ENCODE assay signal across 23 cellular contexts in genomic region chr7:102302025-102302424, GRCh38. TPM values are rescaled to one million over a fixed set of nuclear protein-coding genes. Genes with fewer than 3 reads are reported as not detected.
DNase-seq lines count a peak whose midpoint lies in the region; ATAC-seq, FAIRE-seq and TF ChIP-seq lines count a peak whose summit lies in the region.
"Had no signal": no experiment of that assay in that cellular context is flagged by ENCODE, and none has a peak within 500 bp of the region (broad histone marks: within the 10 kb centered on the region; RNA-seq: fewer than 3 reads in every experiment).

No MANE protein-coding gene starts in this region.

- no peak overlapping the region; the same call in 1 of the 2 replicates for H3K9ac ChIP-seq in OCI-LY1 (ENCODE audit: low read length)
- H3K9ac ChIP-seq in H1 (replicated peaks in 1 of 4; ENCODE audit: extremely low read depth in 1 of 4, low read depth in 3 of 4, low read length in 3 of 4), result no peak overlapping the region
- H3K9ac ChIP-seq: SK-N-SH had no signal

- no peak overlapping the region for H2BK20ac ChIP-seq in H1 (ENCODE audit: low read length)

- no peak overlapping the region for H3K14ac ChIP-seq in H1 (ENCODE audit: insufficient read length)

- H3K23ac ChIP-seq in H1 (ENCODE audit: insufficient read length), result no peak overlapping the region

- CTCF ChIA-PET in H1 (lab: Charles Lee; ENCODE audit: partially characterized antibody), result interaction anchor here (0.7 to 12.9 kb wide), 16 partner anchors 8 to 111 kb away, joined by 3 to 134 read pairs (median 4); partner anchors contain the start of gene PRKRIP1

- TF ChIP-seq EP300 in H1 (IDR thresholded peaks at IDR 0.05; ENCODE audit: borderline replicate concordance in 1 of 2, low read depth in 2 of 2, low read length in 2 of 2), result no peak

- no peaks in the 10 kb centered on the region for H3K9me3 Mint-ChIP-seq in stimulated activated effector memory CD8-positive, alpha-beta T cell treated with anti-CD3 and anti-CD28 coated beads, Interleukin-12 subunit alpha, Interleukin-12 subunit beta, amount 100 ng/mL, for 72 hours
- H3K9me3 Mint-ChIP-seq: T-cell had no signal

- H3K4me3 ChIP-seq in DOHH2 (ENCODE audit: low read length), result 0 out of 2 replicates have a peak overlapping the region, but pooled peaks have one; percentile 52
- no peak overlapping the region for H3K4me3 ChIP-seq in OCI-LY1 (ENCODE audit: low read depth, low read length, poor library complexity, severe bottlenecking)
- no peak overlapping the region for H3K4me3 ChIP-seq in H1 (ENCODE audit: extremely low read depth in 1 of 4, insufficient read depth in 2 of 4, low read depth in 3 of 4, low read length in 4 of 4)
- H3K4me3 ChIP-seq in H7 (ENCODE audit: insufficient read depth, low read depth, low read length), result no peak overlapping the region
- H3K4me3 ChIP-seq: A549, HAP-1, K562 had no signal

- no peaks in the 10 kb centered on the region for H3K79me1 ChIP-seq in H1 (ENCODE audit: low read depth, low read length)

- no peak overlapping the region for H4K5ac ChIP-seq in H1 (ENCODE audit: insufficient read length, low read depth, low read length)

- H3K9me3 ChIP-seq in DOHH2 (ENCODE audit: control insufficient read depth, insufficient read depth, low read length) (no peaks in the 10 kb centered on the region), OCI-LY1 (ENCODE audit: low read length) (no peaks in the 10 kb centered on the region), H1 (ENCODE audit: insufficient read depth in 2 of 2, low read depth in 1 of 2, low read length in 1 of 2) (no peaks in the 10 kb centered on the region; a peak in 1 of 4 replicates)
- H3K9me3 ChIP-seq: A549, HAP-1, SK-N-SH had no signal

- H2BK120ac ChIP-seq in H1 (replicated peaks; ENCODE audit: low read depth, low read length), result no peak overlapping the region

- H3K56ac ChIP-seq in H1 (replicated peaks; ENCODE audit: insufficient read length, low read depth, low read length), result no peak overlapping the region

- no peak for ATAC-seq in stimulated activated effector memory CD8-positive, alpha-beta T cell treated with anti-CD3 and anti-CD28 coated beads, Interleukin-12 subunit alpha, Interleukin-12 subunit beta, amount 100 ng/mL, for 72 hours
- ATAC-seq in GM21423 (IDR thresholded peaks at IDR 0.05; ENCODE audit: unreplicated experiment), result no peak
- ATAC-seq: A549, K562, T-cell had no signal

- H3K23me2 ChIP-seq in H1 (ENCODE audit: low read depth, low read length), result peaks cover 2% of the 10 kb centered on the region; the same call in 1 of the 2 replicates

- H3K79me2 ChIP-seq in DOHH2 (ENCODE audit: control insufficient read depth, low read length), result peaks cover 79% of the 10 kb centered on the region
- peaks cover 7% of the 10 kb centered on the region; the same call in 1 of the 2 replicates for H3K79me2 ChIP-seq in OCI-LY1 (ENCODE audit: insufficient read depth, low read length)
- H3K79me2 ChIP-seq in H1 (ENCODE audit: control insufficient read depth in 1 of 2, insufficient read depth in 2 of 2, low read length in 2 of 2), result no peaks in the 10 kb centered on the region

- TF ChIP-seq CTCF in DOHH2 (IDR thresholded peaks at IDR 0.05; ENCODE audit: low read depth, low read length, poor library complexity, severe bottlenecking), result no peak
- TF ChIP-seq CTCF in OCI-LY1 (IDR thresholded peaks at IDR 0.05; ENCODE audit: low read length), result no peak
- no peak for TF ChIP-seq CTCF in H1 (IDR thresholded peaks at IDR 0.05; ENCODE audit: control extremely low read depth in 1 of 3, insufficient read depth in 1 of 3, low read depth in 1 of 3, low read length in 3 of 3)

- DNase-seq in H1 (ENCODE audit: low read depth in 1 of 2, low spot score in 2 of 2), result no peak
- DNase-seq in stimulated activated effector memory CD8-positive, alpha-beta T cell treated with anti-CD3 and anti-CD28 coated beads, Interleukin-12 subunit alpha, Interleukin-12 subunit beta, amount 100 ng/mL, for 72 hours (ENCODE audit: low spot score in 2 of 2), result no peak
- DNase-seq in NCI-H2227 (lab: John Stamatoyannopoulos, UW; ENCODE audit: unreplicated experiment), result no peak
- DNase-seq in iPS-NIHi7 (ENCODE audit: extremely low spot score), result no peak
- DNase-seq in H7, result no peak
- DNase-seq: C1 segment of cervical spinal cord, DMS79 treated with DMSO at 0.1 percent for 48 hours, MV-4-11, NCI-H187, NCI-H2107, NCI-H226, NCI-H524, Right ventricle myocardium superior, SK-N-SH, T-cell had no signal

- H3K4me2 ChIP-seq in DOHH2 (ENCODE audit: low read length) (peak overlapping the region; percentile 96), OCI-LY1 (ENCODE audit: low read length) (no peak overlapping the region), H1 (ENCODE audit: insufficient read depth in 1 of 2, low read depth in 2 of 2, low read length in 2 of 2) (no peak overlapping the region)
- H3K4me2 ChIP-seq: A549, SK-N-SH had no signal

- no peak overlapping the region for H2BK5ac ChIP-seq in H1 (ENCODE audit: low read depth, low read length)

- no peak overlapping the region for H2BK12ac ChIP-seq in H1 (ENCODE audit: low read depth, low read length)

- H3K27ac ChIP-seq in DOHH2 (ENCODE audit: low read depth, low read length), result peak overlapping the region; percentile 94
- H3K27ac ChIP-seq in OCI-LY1 (ENCODE audit: low read depth, low read length, poor library complexity, severe bottlenecking), result peak overlapping the region; percentile 97
- no peak overlapping the region for H3K27ac ChIP-seq in H1 (ENCODE audit: low read depth, low read length)

- no peak for FAIRE-seq in H1 (lab: Jason Lieb, UNC)
- FAIRE-seq: A549, K562, RCC 7860 had no signal

- no peak overlapping the region for H4K8ac ChIP-seq in H1 (ENCODE audit: extremely low read depth, insufficient read depth, low read length)

- 94% methylated on average over 5 of the region's 6 CpGs; no CpG with 5 or more reads in 1 of the 2 experiments for WGBS in H1 (ENCODE audit: extremely low coverage in 1 of 2, insufficient coverage in 1 of 2, insufficient read length in 1 of 2, insufficient replicate concordance in 2 of 2, low coverage in 1 of 2, low lambda C conversion rate in 2 of 2, missing lambda C conversion rate in 1 of 2), 2 experiments

- H3K9me2 ChIP-seq in DOHH2 (replicated peaks; ENCODE audit: control insufficient read depth, low read length) (no peaks in the 10 kb centered on the region), OCI-LY1 (ENCODE audit: low read depth, low read length) (no peaks in the 10 kb centered on the region)
- H3K9me2 ChIP-seq: SK-N-SH had no signal

- TF ChIP-seq RAD21 in H1 (IDR thresholded peaks at IDR 0.05 in 1 of 2, conservative IDR thresholded peaks at IDR 0.05 in 1 of 2; ENCODE audit: low read depth in 2 of 2, low read length in 2 of 2), result no peak

- H3K27me3 ChIP-seq in DOHH2 (ENCODE audit: control insufficient read depth, low read length) (no peaks in the 10 kb centered on the region), OCI-LY1 (ENCODE audit: insufficient read depth, low read length) (no peaks in the 10 kb centered on the region), H1 (replicated peaks in 1 of 4; ENCODE audit: control insufficient read depth in 3 of 4, extremely low read depth in 1 of 4, insufficient read depth in 3 of 4, low read length in 3 of 4) (peaks cover 0 to 7% (median 3%) of the 10 kb centered on the region in 4 experiments; a peak in 4 of 7 replicates), H7 (ENCODE audit: control insufficient read depth, insufficient read depth, low read length) (peaks cover 6% of the 10 kb centered on the region; the same call in 1 of the 2 replicates)

- POLR2A ChIA-PET in H1 (lab: Charles Lee; ENCODE audit: partially characterized antibody), result interaction anchor here (1.1 to 1.5 kb wide), 2 partner anchors 93 to 94 kb away, joined by 3 read pairs; partner anchors contain the start of gene PRKRIP1

- peaks cover 12% of the 10 kb centered on the region for H3K4me1 Mint-ChIP-seq in stimulated activated effector memory CD8-positive, alpha-beta T cell treated with anti-CD3 and anti-CD28 coated beads, Interleukin-12 subunit alpha, Interleukin-12 subunit beta, amount 100 ng/mL, for 72 hours

- H4K91ac ChIP-seq in H1 (replicated peaks; ENCODE audit: insufficient read length, low read length), result no peak overlapping the region

- H3K36me3 Mint-ChIP-seq in stimulated activated effector memory CD8-positive, alpha-beta T cell treated with anti-CD3 and anti-CD28 coated beads, Interleukin-12 subunit alpha, Interleukin-12 subunit beta, amount 100 ng/mL, for 72 hours, result peaks cover 5% of the 10 kb centered on the region
- H3K36me3 Mint-ChIP-seq: T-cell had no signal

- H3F3A ChIP-seq in DOHH2 (ENCODE audit: control insufficient read depth, insufficient read depth) (peaks cover 37% of the 10 kb centered on the region), OCI-LY1 (ENCODE audit: insufficient read depth, low read length) (peaks cover 10% of the 10 kb centered on the region; the same call in 1 of the 2 replicates)

- H3K4me1 ChIP-seq in DOHH2 (ENCODE audit: control insufficient read depth, low read length) (peaks cover 74% of the 10 kb centered on the region), OCI-LY1 (ENCODE audit: insufficient read depth, low read length, severe bottlenecking) (peaks cover 59% of the 10 kb centered on the region), H1 (replicated peaks in 1 of 4; ENCODE audit: control insufficient read depth in 3 of 4, insufficient read depth in 4 of 4, low read length in 3 of 4) (peaks cover 0 to 12% (median 7%) of the 10 kb centered on the region in 4 experiments; a peak in 6 of 7 replicates)
- H3K4me1 ChIP-seq: HAP-1 had no signal

- H4K20me1 ChIP-seq in DOHH2 (ENCODE audit: control insufficient read depth, insufficient read depth, low read depth, low read length) (peaks cover 8% of the 10 kb centered on the region; the same call in 1 of the 2 replicates), OCI-LY1 (ENCODE audit: insufficient read depth, low read length) (no peaks in the 10 kb centered on the region), H1 (replicated peaks in 1 of 2; ENCODE audit: control insufficient read depth in 1 of 2, insufficient read depth in 2 of 2, low read length in 2 of 2) (peaks cover 4 to 7% of the 10 kb centered on the region in 2 experiments)

- peaks cover 69% of the 10 kb centered on the region for H3K36me3 ChIP-seq in DOHH2 (ENCODE audit: control insufficient read depth, low read length)
- peaks cover 39% of the 10 kb centered on the region for H3K36me3 ChIP-seq in OCI-LY1 (ENCODE audit: insufficient read depth, low read length)
- no peaks in the 10 kb centered on the region; a peak in 1 of 8 replicates for H3K36me3 ChIP-seq in H1 (ENCODE audit: control insufficient read depth in 2 of 4, insufficient read depth in 4 of 4, low read length in 3 of 4)
- no peaks in the 10 kb centered on the region; the same call in 1 of the 2 replicates for H3K36me3 ChIP-seq in H7 (replicated peaks; ENCODE audit: control insufficient read depth, insufficient read depth, low read length)
- H3K36me3 ChIP-seq: HAP-1 had no signal

- H3K4me3 Mint-ChIP-seq in stimulated activated effector memory CD8-positive, alpha-beta T cell treated with anti-CD3 and anti-CD28 coated beads, Interleukin-12 subunit alpha, Interleukin-12 subunit beta, amount 100 ng/mL, for 72 hours, result no peak overlapping the region
- H3K4me3 Mint-ChIP-seq: T-cell had no signal

- H3K4ac ChIP-seq in H1 (replicated peaks; ENCODE audit: insufficient read length, low read depth, low read length), result no peak overlapping the region

- peak overlapping the region; percentile 75; the same call in 1 of the 2 replicates for H2AK5ac ChIP-seq in H1 (ENCODE audit: low read depth, low read length)

- H2BK15ac ChIP-seq in H1 (ENCODE audit: low read length), result no peak overlapping the region

- H2AFZ ChIP-seq in OCI-LY1 (ENCODE audit: low read length) (no peak overlapping the region), H1 (ENCODE audit: low read length) (no peak overlapping the region)

- no peak overlapping the region for H3K18ac ChIP-seq in H1 (ENCODE audit: extremely low read depth, low read length)

- no peak for TF ChIP-seq POLR2A in H1 (IDR thresholded peaks at IDR 0.05; ENCODE audit: control extremely low read depth in 1 of 2, low read depth in 2 of 2, low read length in 2 of 2)

- peak overlapping the region; percentile 64 for H3K27ac Mint-ChIP-seq in stimulated activated effector memory CD8-positive, alpha-beta T cell treated with anti-CD3 and anti-CD28 coated beads, Interleukin-12 subunit alpha, Interleukin-12 subunit beta, amount 100 ng/mL, for 72 hours
- H3K27ac Mint-ChIP-seq: T-cell had no signal

RNA-seq across cellular contexts. Expression of gene SH2B2, which starts 15.4 kb away (rescaled TPM):
- 17.5 and 18.7 TPM in 2 replicates for total RNA-seq in H1 (2021; fragmentation: NEBNext Ultra II Directional; extraction: Animal tissue kit (Norgen Biotek cat#: 25700))
- polyA plus RNA-seq in H1 (2011; rRNA removed), result 11.5 and 21.0 TPM in 2 replicates
- 11.9 TPM for polyA plus RNA-seq in H1 (2011; cell fraction: cytosol; rRNA removed)
- 13.6 TPM for polyA plus RNA-seq in H1 (2011; cell fraction: nucleus; rRNA removed)
- polyA plus RNA-seq in H1 (2012, experiment 1 of 2), result 4.5 to 12.5 TPM (median 10.7 TPM) in 4 replicates
- polyA plus RNA-seq in H1 (2012, experiment 2 of 2), result 6.4 TPM
- 6.5 TPM for polyA plus RNA-seq in H1 (2013, experiment 1 of 2)
- polyA plus RNA-seq in H1 (2013, experiment 2 of 2), result 7.5 TPM
- 5.3 and 6.7 TPM in 2 replicates for polyA minus RNA-seq in H1 (2011; rRNA and poly(A)+ RNA removed)
- 11.3 TPM for polyA minus RNA-seq in H1 (2011; cell fraction: cytosol; rRNA and poly(A)+ RNA removed)
- polyA minus RNA-seq in H1 (2011; cell fraction: nucleus; rRNA and poly(A)+ RNA removed), result 7.5 TPM
- 6.2 and 11.1 TPM in 2 replicates for total RNA-seq in H7 (2014; rRNA removed; shearing (Covaris generic))

RNA-seq across cellular contexts. Expression of gene SPDYE6, which starts 54.2 kb away (rescaled TPM):
- total RNA-seq in H1 (2021; fragmentation: NEBNext Ultra II Directional; extraction: Animal tissue kit (Norgen Biotek cat#: 25700)), result not detected in 2 replicates
- not detected in 2 replicates for polyA plus RNA-seq in H1 (2011; rRNA removed)
- polyA plus RNA-seq in H1 (2011; cell fraction: cytosol; rRNA removed), result not detected
- not detected for polyA plus RNA-seq in H1 (2011; cell fraction: nucleus; rRNA removed)
- polyA plus RNA-seq in H1 (2012, experiment 1 of 2), result 2.5 to 3.1 TPM (median 2.7 TPM) in 4 replicates
- polyA plus RNA-seq in H1 (2012, experiment 2 of 2), result 0.63 TPM
- polyA plus RNA-seq in H1 (2013, experiment 1 of 2), result not detected
- polyA plus RNA-seq in H1 (2013, experiment 2 of 2), result not detected
- not detected in 2 replicates for polyA minus RNA-seq in H1 (2011; rRNA and poly(A)+ RNA removed)
- polyA minus RNA-seq in H1 (2011; cell fraction: cytosol; rRNA and poly(A)+ RNA removed), result not detected
- polyA minus RNA-seq in H1 (2011; cell fraction: nucleus; rRNA and poly(A)+ RNA removed), result not detected
- not detected in 2 replicates for total RNA-seq in H7 (2014; rRNA removed; shearing (Covaris generic))
- total RNA-seq: G401, K562, Right ventricle myocardium superior, T-cell had no signal
- polyA plus RNA-seq: A549, SK-N-SH had no signal
